Comparison of ENCODE assay signal across 8 cellular contexts in the genomic region with DNA sequence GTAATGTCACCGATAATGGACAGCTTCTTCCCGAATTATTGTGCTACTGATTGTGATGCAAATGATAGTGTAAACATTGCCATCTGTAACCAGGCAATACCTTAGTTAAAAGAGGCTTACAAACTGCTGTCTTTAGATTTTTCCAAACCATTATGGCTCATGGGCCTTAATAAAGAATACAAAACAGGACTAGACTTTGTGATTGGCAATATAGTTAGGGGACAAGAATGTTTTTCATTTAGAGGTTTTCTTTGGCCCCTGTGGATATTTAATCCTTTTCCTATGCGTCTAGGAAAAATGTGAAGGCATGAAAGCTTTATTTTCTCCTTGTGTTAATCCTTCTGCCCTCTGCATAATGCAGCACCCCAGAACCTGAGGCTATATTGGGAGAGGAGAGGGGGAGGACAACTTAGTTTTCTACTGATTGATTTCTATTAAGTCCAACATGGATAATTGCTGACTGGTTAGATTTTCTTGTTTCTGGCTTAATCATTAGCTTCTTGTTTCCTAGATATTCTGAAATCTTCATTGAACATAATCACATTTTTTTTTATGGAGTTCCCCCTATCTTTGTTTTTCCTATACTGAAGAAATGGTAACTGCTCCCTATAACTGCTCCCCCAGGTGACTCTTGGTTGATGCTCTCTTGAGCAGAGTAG. TPM values are rescaled to one million over a fixed set of nuclear protein-coding genes. Genes with fewer than 3 reads are reported as not detected.
DNase-seq lines count a peak whose midpoint lies in the region; ATAC-seq and TF ChIP-seq lines count a peak whose summit lies in the region.
"Had no signal": no experiment of that assay in that cellular context is flagged by ENCODE, and none has a peak within 500 bp of the region (broad histone marks: within the 10 kb centered on the region; RNA-seq: fewer than 3 reads in every experiment).

No MANE protein-coding gene starts in this region.

- H3K36me3 Mint-ChIP-seq in brain, result peaks cover 16% of the 10 kb centered on the region
- no peaks in the 10 kb centered on the region for H3K36me3 Mint-ChIP-seq in natural killer cell treated with Interleukin-12 subunit alpha and Interleukin-12 subunit beta and Interleukin-15 and Interleukin-18, amount 100 ng/mL, for 72 hours

- H3K9me2 ChIP-seq in Karpas-422 (replicated peaks; ENCODE audit: insufficient read depth, low read length), result no peaks in the 10 kb centered on the region

- peaks cover 37% of the 10 kb centered on the region for H3K4me1 Mint-ChIP-seq in brain
- H3K4me1 Mint-ChIP-seq in natural killer cell treated with Interleukin-12 subunit alpha and Interleukin-12 subunit beta and Interleukin-15 and Interleukin-18, amount 100 ng/mL, for 72 hours (ENCODE audit: low read depth in 2 of 2), result peaks cover 20 to 23% of the 10 kb centered on the region in 2 donors

- ATAC-seq in DND-41 (ENCODE audit: insufficient read depth, low read depth) (no peak), HG03097 (IDR thresholded peaks at IDR 0.05; ENCODE audit: low FRiP score, unreplicated experiment) (no peak)
- no peak for ATAC-seq in natural killer cell treated with Interleukin-12 subunit alpha and Interleukin-12 subunit beta and Interleukin-15 and Interleukin-18, amount 100 ng/mL, for 72 hours

- DNase-seq in DND-41, result no peak
- no peak for DNase-seq in Karpas-422
- DNase-seq in natural killer cell treated with Interleukin-12 subunit alpha and Interleukin-12 subunit beta and Interleukin-15 and Interleukin-18, amount 100 ng/mL, for 72 hours (ENCODE audit: low spot score), result no peak
- DNase-seq in retina, result no peak
- no peak for DNase-seq in stimulated activated naive CD4-positive, alpha-beta T cell treated with Interleukin-2 at 50 U/mL for 16 hours (lab: John Stamatoyannopoulos, UW)
- DNase-seq: stimulated activated CD4-positive, alpha-beta T cell treated with anti-CD3 and anti-CD28 coated beads, Interleukin-2, amount 100 ng/mL, for 24 hours had no signal

- H3K27me3 ChIP-seq in DND-41 (ENCODE audit: insufficient read depth, low read length, poor library complexity) (no peaks in the 10 kb centered on the region), Karpas-422 (ENCODE audit: low read length) (no peaks in the 10 kb centered on the region)

- H3K4me2 ChIP-seq in DND-41 (ENCODE audit: insufficient read depth, low read length), result peak overlapping the region; percentile 91
- peak overlapping the region; percentile 57 for H3K4me2 ChIP-seq in Karpas-422 (ENCODE audit: low read depth, low read length, poor library complexity, severe bottlenecking)

- H4K20me1 ChIP-seq in DND-41 (ENCODE audit: insufficient read depth, low read length) (peaks cover 17% of the 10 kb centered on the region; the same call in 1 of the 2 replicates), Karpas-422 (ENCODE audit: insufficient read depth, low read depth, low read length) (peaks cover 14% of the 10 kb centered on the region; the same call in 1 of the 2 replicates)

- peak overlapping the region; percentile 94 for H3K9ac ChIP-seq in DND-41 (ENCODE audit: low read depth, low read length)
- peak overlapping the region; percentile 88 for H3K9ac ChIP-seq in Karpas-422 (ENCODE audit: low read length)

- H3K27ac ChIP-seq in DND-41 (ENCODE audit: low read length) (no peak overlapping the region; the same call in 1 of the 2 replicates), Karpas-422 (ENCODE audit: low read length) (no peak overlapping the region)

- peak overlapping the region; percentile 96 to 99 (median 98) for H3K4me3 Mint-ChIP-seq in brain
- peak overlapping the region; percentile 92 for H3K4me3 Mint-ChIP-seq in natural killer cell treated with Interleukin-12 subunit alpha and Interleukin-12 subunit beta and Interleukin-15 and Interleukin-18, amount 100 ng/mL, for 72 hours

- H3K9me3 Mint-ChIP-seq in brain, result no peaks in the 10 kb centered on the region
- H3K9me3 Mint-ChIP-seq in natural killer cell treated with Interleukin-12 subunit alpha and Interleukin-12 subunit beta and Interleukin-15 and Interleukin-18, amount 100 ng/mL, for 72 hours, result no peaks in the 10 kb centered on the region

- H3K79me2 ChIP-seq in DND-41 (ENCODE audit: insufficient read depth, low read length), result peaks cover 60% of the 10 kb centered on the region
- peaks cover 56% of the 10 kb centered on the region for H3K79me2 ChIP-seq in Karpas-422 (ENCODE audit: low read length)

- H3K9me3 ChIP-seq in DND-41 (ENCODE audit: insufficient read depth, low read length, severe bottlenecking) (no peaks in the 10 kb centered on the region), Karpas-422 (ENCODE audit: low read length) (no peaks in the 10 kb centered on the region)

- H3K4me1 ChIP-seq in DND-41 (ENCODE audit: insufficient read depth, low read length) (peaks cover 33% of the 10 kb centered on the region), Karpas-422 (ENCODE audit: low read length) (peaks cover 23% of the 10 kb centered on the region)

- H2AFZ ChIP-seq in DND-41 (ENCODE audit: low read depth, low read length), result no peak overlapping the region
- no peak overlapping the region for H2AFZ ChIP-seq in Karpas-422 (ENCODE audit: low read length)

- H3K4me3 ChIP-seq in DND-41 (ENCODE audit: low read depth in 1 of 2, low read length in 2 of 2) (peak overlapping the region; percentile 77 to 93; a peak in 3 of 4 replicates), Karpas-422 (ENCODE audit: low read length) (peak overlapping the region; percentile 70)

- H3K27me3 Mint-ChIP-seq in brain, result peaks cover 7% of the 10 kb centered on the region
- peaks cover 0 to 8% of the 10 kb centered on the region in 2 donors for H3K27me3 Mint-ChIP-seq in natural killer cell treated with Interleukin-12 subunit alpha and Interleukin-12 subunit beta and Interleukin-15 and Interleukin-18, amount 100 ng/mL, for 72 hours

- peak overlapping the region; percentile 47 to 97 (median 91) for H3K27ac Mint-ChIP-seq in brain
- no peak overlapping the region for H3K27ac Mint-ChIP-seq in natural killer cell treated with Interleukin-12 subunit alpha and Interleukin-12 subunit beta and Interleukin-15 and Interleukin-18, amount 100 ng/mL, for 72 hours

- no peak for TF ChIP-seq CTCF in DND-41 (IDR thresholded peaks at IDR 0.05; ENCODE audit: borderline replicate concordance, extremely low read depth, low read length, poor library complexity, severe bottlenecking)
- TF ChIP-seq CTCF in brain (conservative IDR thresholded peaks at IDR 0.05), result no peak

- 0 out of 2 replicates have a peak, but pooled peaks cover 2% of the 10 kb centered on the region for H3K36me3 ChIP-seq in DND-41 (ENCODE audit: insufficient read depth, low read length)
- H3K36me3 ChIP-seq in Karpas-422 (ENCODE audit: insufficient read depth, low read length), result no peaks in the 10 kb centered on the region

RNA-seq across cellular contexts. Expression of a gene that starts 1.9 kb away (rescaled TPM):
- 50.7 and 69.7 TPM in 2 replicates for total RNA-seq in Karpas-422 (2014; rRNA removed; shearing (Covaris generic); ENCODE audit: low replicate concordance)
- polyA plus RNA-seq in brain (ENCODE audit: insufficient read depth, low read depth, low replicate concordance), result 39.9 TPM
- total RNA-seq in natural killer cell treated with Interleukin-12 subunit alpha and Interleukin-12 subunit beta and Interleukin-15 and Interleukin-18, amount 100 ng/mL, for 72 hours, result 100 to 1,000 TPM in 1 of 2 donors, 10 to 100 TPM in 1; 59.2 to 104 TPM

Comparison
In these comparisons a context has a peak if more than half of its experiments do, and no peak if none do; other contexts are left out.
1. H3K27ac Mint-ChIP-seq: peak in brain (5 of 5); none in natural killer cell treated with Interleukin-12 subunit alpha and Interleukin-12 subunit beta and Interleukin-15 and Interleukin-18, amount 100 ng/mL, for 72 hours (0 of 2).